15 cellular contexts compared by ENCODE assay signal in the genomic region with DNA sequence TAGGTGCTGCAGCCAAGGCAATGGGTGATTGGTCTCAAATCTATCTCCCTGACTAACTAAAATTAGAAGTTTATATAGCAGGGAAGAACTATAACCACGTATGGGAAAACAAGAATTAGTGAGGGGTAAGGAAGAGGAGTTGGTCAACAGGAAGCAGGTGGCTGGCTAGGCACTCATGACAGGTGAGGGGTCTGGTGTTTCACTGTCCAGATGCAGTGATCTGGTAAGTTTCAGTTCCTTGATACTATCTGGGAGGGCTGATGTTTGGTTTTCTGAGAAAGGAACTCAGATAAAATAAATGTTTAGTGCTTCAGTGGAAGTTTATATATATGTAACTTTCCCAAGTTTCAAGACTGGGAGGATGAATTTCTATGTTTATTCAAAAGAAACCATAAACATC.
"Had no signal": no experiment of that assay in that cellular context is flagged by ENCODE, and none has a peak within 500 bp of the region (broad histone marks: within the 10 kb centered on the region; RNA-seq: fewer than 3 reads in every experiment).

No MANE protein-coding gene starts in this region.

- H3K4me3 Mint-ChIP-seq: activated T-helper 1 cell treated with anti-CD3 and anti-CD28 coated beads, Interleukin-12 subunit alpha, Interleukin-12 subunit beta, Interleukin-2, Interleukin-4 antibody, amounts not matched to agents 30 ng/mL and 10 ng/mL and 1 ng/mL, durations not matched to agents 14 hours and 24 hours and 36 hours; brain; naive thymus-derived CD4-positive, alpha-beta T cell had no signal

- H3K4me1 ChIP-seq: pancreas, upper lobe of right lung had no signal

- H3K27me3 ChIP-seq: neutrophil, pancreas, upper lobe of right lung had no signal

- H3K27ac ChIP-seq: neutrophil, pancreas, upper lobe of right lung, WERI-Rb-1 had no signal

- DNase-seq: activated CD8-positive, alpha-beta memory T cell treated with anti-CD3 and anti-CD28 coated beads, Interleukin-2, amount 50 U/mL, for 4 hours; anterior cingulate cortex; caudate nucleus; mesenchymal stem cell; mucosa of descending colon; naive thymus-derived CD4-positive, alpha-beta T cell; pancreas; stimulated activated CD4-positive, alpha-beta T cell treated with anti-CD3 and anti-CD28 coated beads, Interleukin-4, amount 100 ng/mL, for 1 hour; upper lobe of right lung; WERI-Rb-1 had no signal

- H3K4me3 ChIP-seq: mucosa of descending colon, pancreas, smooth muscle cell, upper lobe of right lung had no signal

- H3K36me3 ChIP-seq: neutrophil, pancreas, upper lobe of right lung, WERI-Rb-1 had no signal

- H3K27ac Mint-ChIP-seq: activated T-helper 1 cell treated with anti-CD3 and anti-CD28 coated beads, Interleukin-12 subunit alpha, Interleukin-12 subunit beta, Interleukin-2, Interleukin-4 antibody, amounts not matched to agents 30 ng/mL and 10 ng/mL and 1 ng/mL, durations not matched to agents 14 hours and 24 hours and 36 hours; brain; naive thymus-derived CD4-positive, alpha-beta T cell had no signal

- H3K27me3 Mint-ChIP-seq: brain had no signal

- H3K9me3 ChIP-seq: pancreas had no signal

- H3K36me3 Mint-ChIP-seq: brain had no signal

- ATAC-seq: mucosa of descending colon; naive thymus-derived CD4-positive, alpha-beta T cell; pancreas; sciatic nerve; upper lobe of right lung had no signal
